Comparison of ENCODE assay signal across 17 cellular contexts in the genomic region with DNA sequence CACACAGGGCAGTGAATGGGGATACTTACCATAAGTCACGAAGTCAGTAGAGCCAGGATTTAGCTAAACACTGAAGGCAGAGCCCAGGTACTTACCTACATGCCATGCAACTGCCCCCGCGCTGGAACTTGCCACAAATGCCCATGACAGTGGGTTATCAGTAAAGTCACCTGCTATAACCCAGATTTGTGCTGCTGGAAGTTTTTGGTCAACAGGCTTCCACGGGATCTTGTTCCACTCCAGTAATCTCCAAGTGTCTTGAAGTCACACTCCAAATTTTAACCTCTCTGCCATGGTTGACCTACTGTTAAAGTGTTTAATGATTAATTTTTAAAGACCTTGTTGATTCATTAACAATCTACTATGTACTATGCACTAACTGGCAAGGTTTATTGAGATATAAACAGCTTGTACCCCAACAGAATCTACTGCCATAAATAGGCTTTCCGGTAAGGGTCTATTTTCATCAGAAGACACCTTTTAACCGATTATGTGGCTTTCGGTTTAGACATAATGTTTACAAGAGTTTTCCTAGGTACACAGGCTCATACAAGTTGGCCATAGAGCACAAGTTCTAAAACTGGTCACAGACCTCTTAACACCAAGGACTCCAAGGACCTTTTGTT. TPM values are rescaled to one million over a fixed set of nuclear protein-coding genes. Genes with fewer than 3 reads are reported as not detected.
DNase-seq lines count a peak whose midpoint lies in the region; FAIRE-seq and TF ChIP-seq lines count a peak whose summit lies in the region.
"Had no signal": no experiment of that assay in that cellular context is flagged by ENCODE, and none has a peak within 500 bp of the region (broad histone marks: within the 10 kb centered on the region; RNA-seq: fewer than 3 reads in every experiment).

No MANE protein-coding gene starts in this region.

- intact Hi-C loops in stomach (cut with DNase I; ENCODE audit: low total_unique reads) = no loop called here

- FAIRE-seq in keratinocyte (lab: Jason Lieb, UNC) (no peak), GM12891 (lab: Jason Lieb, UNC) (no peak)
- FAIRE-seq: kidney, TTC549 had no signal

- H3K27me3 ChIP-seq in keratinocyte (ENCODE audit: control insufficient read depth, extremely low read depth, insufficient read depth, low read length) = no peaks in the 10 kb centered on the region
- no peaks in the 10 kb centered on the region for H3K27me3 ChIP-seq in stomach
- H3K27me3 ChIP-seq: sigmoid colon had no signal

- H3K36me3 ChIP-seq in keratinocyte (ENCODE audit: control insufficient read depth in 2 of 2, extremely low read depth in 1 of 2, insufficient read depth in 2 of 2, low read length in 2 of 2) (no peaks in the 10 kb centered on the region), stomach (peaks cover 0 to 8% (median 2%) of the 10 kb centered on the region in 4 donors)
- H3K36me3 ChIP-seq: sigmoid colon had no signal

- H3K4me3 ChIP-seq in keratinocyte (ENCODE audit: control insufficient read depth in 2 of 3, extremely low read depth in 1 of 3, insufficient read depth in 2 of 3, low read depth in 1 of 3, low read length in 3 of 3) (no peak overlapping the region), stomach (no peak overlapping the region)
- H3K4me3 ChIP-seq: sigmoid colon had no signal

- peaks cover 11% of the 10 kb centered on the region for H3K4me1 ChIP-seq in keratinocyte (ENCODE audit: control insufficient read depth, extremely low read depth, insufficient read depth, low read length)
- peaks cover 8 to 16% (median 14%) of the 10 kb centered on the region in 4 donors for H3K4me1 ChIP-seq in stomach

- peaks cover 4% of the 10 kb centered on the region for H3K27me3 Mint-ChIP-seq in mesothelial cell of epicardium (ENCODE audit: low read depth)
- H3K27me3 Mint-ChIP-seq: activated naive CD8-positive, alpha-beta T cell; IgD-negative memory B cell had no signal

- no peak overlapping the region for H3K4me2 ChIP-seq in keratinocyte (ENCODE audit: control insufficient read depth, extremely low read depth, insufficient read depth, low read depth, low read length)

- no peak overlapping the region for H2AFZ ChIP-seq in keratinocyte (ENCODE audit: control insufficient read depth, low read length)

- DNase-seq in DMS79 (lab: John Stamatoyannopoulos, UW) = peak; percentile 54
- DNase-seq in keratinocyte (ENCODE audit: low read depth, low spot score) = no peak
- no peak for DNase-seq in stomach
- DNase-seq in activated CD4-positive, alpha-beta T cell treated with anti-CD3 and anti-CD28 coated beads for 1 hour = no peak
- no peak for DNase-seq in mesothelial cell of epicardium (ENCODE audit: low spot score in 2 of 2, unreplicated experiment in 2 of 2)
- no peak for DNase-seq in GM12891 (ENCODE audit: insufficient read length, low spot score)
- no peak for DNase-seq in HK-2 (ENCODE audit: unreplicated experiment)
- DNase-seq: COR-L47; effector CD4-positive, alpha-beta T cell; kidney; NCI-H2081; sigmoid colon; stimulated activated CD4-positive, alpha-beta T cell treated with anti-CD3 and anti-CD28 coated beads, Interleukin-2, amount 100 ng/mL, for 24 hours had no signal

- dilution Hi-C loops in keratinocyte (cut with MboI; ENCODE audit: extremely low pct_ligation_motif_present, low sequenced_read_pairs) = no loop called here

- no peaks in the 10 kb centered on the region for H3K9me3 Mint-ChIP-seq in mesothelial cell of epicardium
- H3K9me3 Mint-ChIP-seq: IgD-negative memory B cell had no signal

- no peaks in the 10 kb centered on the region for H3K36me3 Mint-ChIP-seq in mesothelial cell of epicardium

- TF ChIP-seq POLR2A in stomach (IDR thresholded peaks at IDR 0.05) (no peak), GM12891 (IDR thresholded peaks at IDR 0.05; ENCODE audit: low read depth, low read length) (no peak)

- WGBS in stomach, 5 donors = 53 to 67% (median 61%) methylated on average over 7 of the region's 7 CpGs

- no peak for TF ChIP-seq CTCF in keratinocyte (optimal IDR thresholded peaks at IDR 0.05 in 1 of 3, IDR thresholded peaks at IDR 0.05 in 1 of 3, conservative IDR thresholded peaks at IDR 0.05 in 1 of 3; ENCODE audit: extremely low read depth in 1 of 3, insufficient read depth in 2 of 3, low read length in 3 of 3)
- TF ChIP-seq CTCF in stomach (IDR thresholded peaks at IDR 0.05) = no peak
- no peak for TF ChIP-seq CTCF in mesothelial cell of epicardium (IDR thresholded peaks at IDR 0.05; ENCODE audit: unreplicated experiment)

- H3K79me2 ChIP-seq in keratinocyte (ENCODE audit: control insufficient read depth, insufficient read depth, low read length) = no peaks in the 10 kb centered on the region

- peak overlapping the region; percentile 9 for H3K9ac ChIP-seq in keratinocyte (ENCODE audit: control insufficient read depth, extremely low read depth, insufficient read depth, low read length)

- peaks cover 2% of the 10 kb centered on the region for H3K4me1 Mint-ChIP-seq in mesothelial cell of epicardium

- no peaks in the 10 kb centered on the region for H4K20me1 ChIP-seq in keratinocyte (ENCODE audit: control insufficient read depth, extremely low read depth, insufficient read depth, low read length)

- no peak for TF ChIP-seq EP300 in stomach (IDR thresholded peaks at IDR 0.05)

- no peak overlapping the region for H3K4me3 Mint-ChIP-seq in mesothelial cell of epicardium
- H3K4me3 Mint-ChIP-seq: activated naive CD8-positive, alpha-beta T cell; IgD-negative memory B cell had no signal

- no peaks in the 10 kb centered on the region for H3K9me1 ChIP-seq in keratinocyte (ENCODE audit: control insufficient read depth, extremely low read depth, insufficient read depth, low read length)

- no peak overlapping the region for H3K27ac Mint-ChIP-seq in mesothelial cell of epicardium
- H3K27ac Mint-ChIP-seq: activated naive CD8-positive, alpha-beta T cell; IgD-negative memory B cell had no signal

- H3K27ac ChIP-seq in angular gyrus (ENCODE audit: low read depth, low read length) (peak overlapping the region; percentile 97), keratinocyte (ENCODE audit: control insufficient read depth, insufficient read depth, low read length) (no peak overlapping the region), stomach (peak overlapping the region in 3 of 5 donors; percentile 45 to 49 (median 47))
- H3K27ac ChIP-seq: sigmoid colon had no signal

- no peaks in the 10 kb centered on the region for H3K9me3 ChIP-seq in keratinocyte (ENCODE audit: control insufficient read depth, low read depth, low read length)
- H3K9me3 ChIP-seq in stomach = no peaks in the 10 kb centered on the region
- H3K9me3 ChIP-seq: sigmoid colon had no signal

TF ChIP-seq in GM12891, 5 proteins besides CTCF, POLR2A, EP300 and RAD21:
- TF ChIP-seq POU2F2 (IDR thresholded peaks at IDR 0.05; ENCODE audit: low read depth, low read length) (no peak), PAX5 (IDR thresholded peaks at IDR 0.05; ENCODE audit: insufficient read depth, low read length, severe bottlenecking) (no peak), POLR2AphosphoS5 (IDR thresholded peaks at IDR 0.05; ENCODE audit: low read depth, low read length) (no peak), TAF1 (IDR thresholded peaks at IDR 0.05; ENCODE audit: low read depth, low read length) (no peak), SPI1 (IDR thresholded peaks at IDR 0.05; ENCODE audit: low read depth, low read length) (no peak)

RNA-seq across cellular contexts. Expression of a gene that starts 6.3 kb away (rescaled TPM):
- 0.07 to 0.17 TPM in 2 of 3 replicates, not detected in the other for polyA plus RNA-seq in keratinocyte
- polyA plus RNA-seq in keratinocyte (2011; ENCODE audit: low read depth) = not detected
- not detected in 2 replicates for polyA plus RNA-seq in keratinocyte (2011; cell fraction: cytosol; rRNA removed)
- polyA plus RNA-seq in keratinocyte (2011; cell fraction: nucleus; rRNA removed) = 0.28 and 0.43 TPM in 2 replicates
- 0.11 TPM in 1 of 2 replicates, not detected in the other for polyA plus RNA-seq in keratinocyte (2012; ENCODE audit: low replicate concordance)
- 0.13 to 0.19 TPM (median 0.16 TPM) in 3 replicates for polyA minus RNA-seq in keratinocyte
- not detected for polyA minus RNA-seq in keratinocyte (2011; cell fraction: cytosol; rRNA and poly(A)+ RNA removed)
- 0.21 and 0.31 TPM in 2 replicates for polyA minus RNA-seq in keratinocyte (2011; cell fraction: nucleus; rRNA and poly(A)+ RNA removed)
- not detected for total RNA-seq in stomach
- not detected for polyA plus RNA-seq in stomach
- total RNA-seq in mesothelial cell of epicardium = 0.22 to 0.32 TPM in 2 of 3 replicates, not detected in the other
- not detected for polyA plus RNA-seq in GM12891 (2012; ENCODE audit: low read depth, missing spikeins)
